23 cellular contexts compared by ENCODE assay signal in genomic region chr6:136677344-136677743, GRCh38.
DNase-seq lines count a peak whose midpoint lies in the region; ATAC-seq, FAIRE-seq and TF ChIP-seq lines count a peak whose summit lies in the region.
"Had no signal": no experiment of that assay in that cellular context is flagged by ENCODE, and none has a peak within 500 bp of the region (broad histone marks: within the 10 kb centered on the region; RNA-seq: fewer than 3 reads in every experiment).

No MANE protein-coding gene starts in this region.

- H3K4me1 ChIP-seq in esophagus squamous epithelium = peaks cover 0 to 24% (median 0%) of the 10 kb centered on the region in 3 donors
- no peaks in the 10 kb centered on the region for H3K4me1 ChIP-seq in mesendoderm (ENCODE audit: control insufficient read depth, low read depth, low read length)
- no peaks in the 10 kb centered on the region; the same call in 1 of the 2 replicates for H3K4me1 ChIP-seq in BE2C
- H3K4me1 ChIP-seq: HAP-1 had no signal

- H4K5ac ChIP-seq in mesendoderm (ENCODE audit: low read length) = no peak overlapping the region

- H3K23ac ChIP-seq in mesendoderm (ENCODE audit: low read length) = no peak overlapping the region

- H2BK15ac ChIP-seq in mesendoderm (replicated peaks; ENCODE audit: low read depth) = no peak overlapping the region

- H3K9me3 ChIP-seq in esophagus squamous epithelium = no peaks in the 10 kb centered on the region
- no peaks in the 10 kb centered on the region for H3K9me3 ChIP-seq in BE2C
- H3K9me3 ChIP-seq: HAP-1, MG63 had no signal

- H2BK120ac ChIP-seq in mesendoderm (ENCODE audit: low read depth, low read length) = no peak overlapping the region

- intact Hi-C loops in esophagus squamous epithelium (cut with DNase I) = no loop called here

- H3K79me1 ChIP-seq in mesendoderm (ENCODE audit: low read length) = no peaks in the 10 kb centered on the region

- TF ChIP-seq CTCF in esophagus squamous epithelium (IDR thresholded peaks at IDR 0.05) = no peak
- no peak for TF ChIP-seq CTCF in BE2C (IDR thresholded peaks at IDR 0.05; ENCODE audit: low read depth, low read length)

- H3K56ac ChIP-seq in mesendoderm (ENCODE audit: low read length) = no peak overlapping the region

- no peak for ATAC-seq in activated naive CD8-positive, alpha-beta T cell treated with anti-CD3 and anti-CD28 coated beads, Interleukin-2, amount 50 U/mL, for 24 hours
- ATAC-seq: GM23338, HepG2, K562, SK-N-SH treated with all-trans-retinoic acid at 6 μM for 48 hours had no signal

- no peak overlapping the region for H3K9ac ChIP-seq in mesendoderm (ENCODE audit: low read length)

- no peak overlapping the region for H4K8ac ChIP-seq in mesendoderm (ENCODE audit: low read depth, low read length)

- H3K4me3 Mint-ChIP-seq in activated naive CD8-positive, alpha-beta T cell treated with anti-CD3 and anti-CD28 coated beads, Interleukin-2, amount 50 U/mL, for 24 hours = no peak overlapping the region
- H3K4me3 Mint-ChIP-seq: CD4-positive, CD25-positive, alpha-beta regulatory T cell; GM23338 had no signal

- WGBS in esophagus squamous epithelium, 2 donors = 98% methylated on average over 4 of the region's 4 CpGs
- no CpG with 5 or more reads among the region's 4 CpGs for WGBS in mesendoderm (ENCODE audit: extremely low coverage, insufficient coverage, low lambda C conversion rate)

- H3K4me3 ChIP-seq in esophagus squamous epithelium = no peak overlapping the region
- no peak overlapping the region for H3K4me3 ChIP-seq in mesendoderm (ENCODE audit: low read length)
- no peak overlapping the region for H3K4me3 ChIP-seq in BE2C (ENCODE audit: low read depth, low read length)
- H3K4me3 ChIP-seq: GM23338, HAP-1, K562, MG63 had no signal

- TF ChIP-seq POLR2A in GM12892 (IDR thresholded peaks at IDR 0.05; ENCODE audit: low read depth, low read length) (no peak), esophagus squamous epithelium (IDR thresholded peaks at IDR 0.05) (no peak)

- no peak overlapping the region for H3K18ac ChIP-seq in mesendoderm (ENCODE audit: low read length)

- no peak overlapping the region for H2BK5ac ChIP-seq in mesendoderm (ENCODE audit: low read length)

- H3K36me3 ChIP-seq in esophagus squamous epithelium = peaks cover 0 to 3% (median 0%) of the 10 kb centered on the region in 3 donors
- H3K36me3 ChIP-seq in mesendoderm (ENCODE audit: control insufficient read depth, insufficient read depth, low read length) = no peaks in the 10 kb centered on the region
- no peaks in the 10 kb centered on the region for H3K36me3 ChIP-seq in BE2C
- H3K36me3 ChIP-seq: HAP-1, MG63 had no signal

- no peak overlapping the region for H3K4me2 ChIP-seq in mesendoderm (ENCODE audit: low read length)
- H3K4me2 ChIP-seq: GM23338 had no signal

- no peaks in the 10 kb centered on the region for H3K79me2 ChIP-seq in mesendoderm (ENCODE audit: control insufficient read depth, insufficient read depth, low read length)

- H3K27me3 ChIP-seq in esophagus squamous epithelium (no peaks in the 10 kb centered on the region), mesendoderm (ENCODE audit: insufficient read depth, low read length, poor library complexity) (no peaks in the 10 kb centered on the region), BE2C (no peaks in the 10 kb centered on the region)
- H3K27me3 ChIP-seq: MG63 had no signal

- peaks cover 20% of the 10 kb centered on the region for H3K36me3 Mint-ChIP-seq in activated naive CD8-positive, alpha-beta T cell treated with anti-CD3 and anti-CD28 coated beads, Interleukin-2, amount 50 U/mL, for 24 hours (ENCODE audit: low read depth)

- H3K4me1 Mint-ChIP-seq in activated naive CD8-positive, alpha-beta T cell treated with anti-CD3 and anti-CD28 coated beads, Interleukin-2, amount 50 U/mL, for 24 hours = no peaks in the 10 kb centered on the region
- H3K4me1 Mint-ChIP-seq: GM23338 had no signal

- no peaks in the 10 kb centered on the region for H3K27me3 Mint-ChIP-seq in activated naive CD8-positive, alpha-beta T cell treated with anti-CD3 and anti-CD28 coated beads, Interleukin-2, amount 50 U/mL, for 24 hours
- H3K27me3 Mint-ChIP-seq: CD4-positive, CD25-positive, alpha-beta regulatory T cell had no signal

- peaks cover 9% of the 10 kb centered on the region for H3K9me3 Mint-ChIP-seq in activated naive CD8-positive, alpha-beta T cell treated with anti-CD3 and anti-CD28 coated beads, Interleukin-2, amount 50 U/mL, for 24 hours
- H3K9me3 Mint-ChIP-seq: GM23338 had no signal

- peak; percentile 9 for FAIRE-seq in GM12892 (lab: Jason Lieb, UNC)
- FAIRE-seq: HepG2, K562 had no signal

- no peak overlapping the region for H3K27ac Mint-ChIP-seq in activated naive CD8-positive, alpha-beta T cell treated with anti-CD3 and anti-CD28 coated beads, Interleukin-2, amount 50 U/mL, for 24 hours
- H3K27ac Mint-ChIP-seq: CD4-positive, CD25-positive, alpha-beta regulatory T cell; GM23338 had no signal

- peak overlapping the region in 3 of 4 donors; percentile 40 to 59 (median 48) for H3K27ac ChIP-seq in esophagus squamous epithelium
- no peak overlapping the region for H3K27ac ChIP-seq in mesendoderm (ENCODE audit: low read depth, low read length)
- H3K27ac ChIP-seq: HL-60 had no signal

- DNase-seq in GM12892 (ENCODE audit: insufficient read length) (no peak), RKO (ENCODE audit: low spot score) (peak; percentile 11), esophagus squamous epithelium (lab: John Stamatoyannopoulos, UW) (no peak), mesendoderm (peak; percentile 7), BE2C (no peak), GF-D8 (lab: John Stamatoyannopoulos, UW) (no peak), DMS79 treated with DMSO at 0.1 percent for 48 hours (lab: John Stamatoyannopoulos, UW) (no peak)
- no peak for DNase-seq in activated naive CD8-positive, alpha-beta T cell treated with anti-CD3 and anti-CD28 coated beads, Interleukin-2, amount 50 U/mL, for 24 hours
- DNase-seq: CD4-positive, CD25-positive, alpha-beta regulatory T cell; COR-L47; GDM1; MG63; NCI-H1417; NCI-H1694 treated with DMSO at 0.1 percent for 48 hours; NCI-H2081 treated with DMSO at 0.1 percent for 48 hours; NCI-H446 treated with DMSO at 0.1 percent for 48 hours; NCI-H526 treated with DMSO at 0.1 percent for 48 hours had no signal

- peak overlapping the region; percentile 16 for H3K4ac ChIP-seq in mesendoderm (ENCODE audit: low read depth, low read length)

- no peak overlapping the region for H2AK5ac ChIP-seq in mesendoderm (ENCODE audit: low read length)

Comparison
In these comparisons a context has a peak if more than half of its experiments do, and no peak if none do; other contexts are left out.
1. DNase-seq: peak in RKO (single experiment) and mesendoderm (single experiment); none in GM12892 (single experiment), esophagus squamous epithelium (single experiment), activated naive CD8-positive, alpha-beta T cell treated with anti-CD3 and anti-CD28 coated beads, Interleukin-2, amount 50 U/mL, for 24 hours (single experiment), BE2C (single experiment), GF-D8 (single experiment) and DMS79 treated with DMSO at 0.1 percent for 48 hours (single experiment).